In genomic region chr9:128727626-128728248, GRCh38 we compare ENCODE assay signal across 1 cellular context.
TF ChIP-seq lines count a peak whose summit lies in the region.

No MANE protein-coding gene starts in this region.

TF ChIP-seq in WTC11, 78 proteins besides CTCF, POLR2A, EP300 and RAD21 (continued from another document):
- no peak for TF ChIP-seq ZBTB43 (CRISPR knock-in tag; IDR thresholded peaks at IDR 0.05)
